In genomic region chr6:34082348-34082747, GRCh38 we compare ENCODE assay signal across 21 cellular contexts.
"Had no signal": no experiment of that assay in that cellular context is flagged by ENCODE, and none has a peak within 500 bp of the region (broad histone marks: within the 10 kb centered on the region; RNA-seq: fewer than 3 reads in every experiment).

No MANE protein-coding gene starts in this region.

- H3K9ac ChIP-seq: parathyroid adenoma had no signal

- H3K27me3 ChIP-seq: colonic mucosa, transverse colon, upper lobe of right lung, uterus had no signal

- H3K9me3 Mint-ChIP-seq: effector memory CD8-positive, alpha-beta T cell; naive thymus-derived CD8-positive, alpha-beta T cell; nephron progenitor cell; stimulated activated effector memory CD8-positive, alpha-beta T cell treated with anti-CD3 and anti-CD28 coated beads, Interleukin-12 subunit alpha, Interleukin-12 subunit beta, amount 100 ng/mL, for 72 hours; stimulated activated naive CD8-positive, alpha-beta T cell treated with anti-CD3 and anti-CD28 coated beads, Interleukin-15, Interleukin-2, amounts not matched to agents 100 ng/mL and 50 ng/mL, for 24 hours had no signal

- H3K79me2 ChIP-seq: parathyroid adenoma had no signal

- H3K4me1 ChIP-seq: colonic mucosa, lower lobe of right lung, parathyroid adenoma, suprapubic skin, transverse colon, upper lobe of right lung, uterus had no signal

- H3K9me3 ChIP-seq: colonic mucosa, lower lobe of right lung, suprapubic skin, transverse colon, upper lobe of right lung, uterus had no signal

- H3K4me3 ChIP-seq: colonic mucosa, lower lobe of right lung, smooth muscle cell, suprapubic skin, transverse colon, upper lobe of right lung, uterus had no signal

- H3K27ac Mint-ChIP-seq: effector memory CD8-positive, alpha-beta T cell; naive thymus-derived CD8-positive, alpha-beta T cell; nephron progenitor cell; progenitor cell of endocrine pancreas; stimulated activated effector memory CD8-positive, alpha-beta T cell treated with anti-CD3 and anti-CD28 coated beads, Interleukin-12 subunit alpha, Interleukin-12 subunit beta, amount 100 ng/mL, for 72 hours; stimulated activated naive CD8-positive, alpha-beta T cell treated with anti-CD3 and anti-CD28 coated beads, Interleukin-15, Interleukin-2, amounts not matched to agents 100 ng/mL and 50 ng/mL, for 24 hours had no signal

- H3K4me2 ChIP-seq: smooth muscle cell had no signal

- H3K27ac ChIP-seq: colonic mucosa, lower lobe of right lung, parathyroid adenoma, suprapubic skin, transverse colon, upper lobe of right lung, uterus had no signal

- DNase-seq: colonic mucosa; effector memory CD8-positive, alpha-beta T cell; left ventricle myocardium superior; lower lobe of right lung; naive thymus-derived CD8-positive, alpha-beta T cell; nephron progenitor cell; stimulated activated CD4-positive, alpha-beta T cell treated with anti-CD3 and anti-CD28 coated beads, Interleukin-12 subunit alpha, Interleukin-12 subunit beta, amount 100 ng/mL, for 4 hours; stimulated activated CD4-positive, alpha-beta T cell treated with anti-CD3 and anti-CD28 coated beads, Interleukin-1b, Interleukin-23, amount 100 ng/mL, for 48 hours; stimulated activated CD4-positive, alpha-beta T cell treated with anti-CD3 and anti-CD28 coated beads, Interleukin-4, amount 100 ng/mL, for 24 hours; transverse colon; upper lobe of right lung; uterus had no signal

- H3K36me3 Mint-ChIP-seq: naive thymus-derived CD8-positive, alpha-beta T cell; stimulated activated effector memory CD8-positive, alpha-beta T cell treated with anti-CD3 and anti-CD28 coated beads, Interleukin-12 subunit alpha, Interleukin-12 subunit beta, amount 100 ng/mL, for 72 hours had no signal

- H3K27me3 Mint-ChIP-seq: stimulated activated naive CD8-positive, alpha-beta T cell treated with anti-CD3 and anti-CD28 coated beads, Interleukin-15, Interleukin-2, amounts not matched to agents 100 ng/mL and 50 ng/mL, for 24 hours had no signal

- H2AFZ ChIP-seq: parathyroid adenoma had no signal

- H3K4me1 Mint-ChIP-seq: stimulated activated effector memory CD8-positive, alpha-beta T cell treated with anti-CD3 and anti-CD28 coated beads, Interleukin-12 subunit alpha, Interleukin-12 subunit beta, amount 100 ng/mL, for 72 hours had no signal

- ATAC-seq: effector memory CD8-positive, alpha-beta T cell; lower lobe of right lung; naive thymus-derived CD8-positive, alpha-beta T cell; sciatic nerve; stimulated activated effector memory CD8-positive, alpha-beta T cell treated with anti-CD3 and anti-CD28 coated beads, Interleukin-12 subunit alpha, Interleukin-12 subunit beta, amount 100 ng/mL, for 72 hours; upper lobe of right lung had no signal

- H3K4me3 Mint-ChIP-seq: effector memory CD8-positive, alpha-beta T cell; naive thymus-derived CD8-positive, alpha-beta T cell; nephron progenitor cell; stimulated activated effector memory CD8-positive, alpha-beta T cell treated with anti-CD3 and anti-CD28 coated beads, Interleukin-12 subunit alpha, Interleukin-12 subunit beta, amount 100 ng/mL, for 72 hours; stimulated activated naive CD8-positive, alpha-beta T cell treated with anti-CD3 and anti-CD28 coated beads, Interleukin-15, Interleukin-2, amounts not matched to agents 100 ng/mL and 50 ng/mL, for 24 hours had no signal

- H3K36me3 ChIP-seq: colonic mucosa, lower lobe of right lung, suprapubic skin, transverse colon, upper lobe of right lung, uterus had no signal

- FAIRE-seq: frontal cortex, keratinocyte had no signal
